In the genomic region with DNA sequence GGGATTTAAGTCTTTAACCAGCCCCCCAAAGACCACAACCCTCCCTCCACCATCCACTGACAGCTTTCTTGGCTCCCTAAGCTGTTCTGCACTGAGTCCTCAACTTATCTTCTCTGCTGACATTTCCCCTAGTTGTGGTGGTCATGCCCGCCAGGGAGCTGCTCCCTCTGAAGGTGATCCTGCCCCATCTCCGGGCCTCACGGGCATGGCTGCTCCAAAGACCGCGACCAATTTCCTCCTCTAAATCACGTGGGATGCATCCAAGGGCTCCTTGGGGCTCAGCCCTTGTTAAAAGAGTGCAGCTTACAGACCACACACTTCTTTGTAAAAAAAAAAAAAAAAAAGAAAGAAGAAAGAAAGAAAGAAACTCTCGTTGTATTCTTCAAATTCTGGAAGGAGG, we compare ENCODE assay signal across 10 cellular contexts. TPM values are rescaled to one million over a fixed set of nuclear protein-coding genes. Genes with fewer than 3 reads are reported as not detected.
DNase-seq lines count a peak whose midpoint lies in the region; ATAC-seq and TF ChIP-seq lines count a peak whose summit lies in the region.
"Had no signal": no experiment of that assay in that cellular context is flagged by ENCODE, and none has a peak within 500 bp of the region (broad histone marks: within the 10 kb centered on the region; RNA-seq: fewer than 3 reads in every experiment).

No MANE protein-coding gene starts in this region.

- no peak for TF ChIP-seq EP300 in stomach (IDR thresholded peaks at IDR 0.05)

- H3K4me3 ChIP-seq in KMS-11 (IDR thresholded peaks at IDR 0.05; ENCODE audit: insufficient read depth, low read depth, low read length) (no peak overlapping the region), stomach (no peak overlapping the region)

- H3K4me2 ChIP-seq in KMS-11 = peak overlapping the region; percentile 92

- H3K27ac Mint-ChIP-seq in activated naive CD8-positive, alpha-beta T cell treated with anti-CD3 and anti-CD28 coated beads, Interleukin-2, amount 50 U/mL, for 24 hours = peak overlapping the region; percentile 99
- no peak overlapping the region for H3K27ac Mint-ChIP-seq in WTC11
- H3K27ac Mint-ChIP-seq: effector memory CD8-positive, alpha-beta T cell had no signal

- no peaks in the 10 kb centered on the region for H3K36me3 Mint-ChIP-seq in activated naive CD8-positive, alpha-beta T cell treated with anti-CD3 and anti-CD28 coated beads, Interleukin-2, amount 50 U/mL, for 24 hours (ENCODE audit: low read depth)
- H3K36me3 Mint-ChIP-seq in WTC11 = no peaks in the 10 kb centered on the region

- no peaks in the 10 kb centered on the region for H3K9me3 ChIP-seq in stomach

- no peak for DNase-seq in activated naive CD8-positive, alpha-beta T cell treated with anti-CD3 and anti-CD28 coated beads, Interleukin-2, amount 50 U/mL, for 24 hours
- DNase-seq in left kidney (ENCODE audit: low read depth, low spot score) (peak; percentile 55), stomach (no peak), WTC11 (ENCODE audit: low spot score) (no peak), GM10266 (ENCODE audit: extremely low spot score) (no peak)
- DNase-seq: effector memory CD8-positive, alpha-beta T cell; NCI-H2171 treated with DMSO at 0.1 percent for 48 hours had no signal

- no peaks in the 10 kb centered on the region for H3K79me2 ChIP-seq in KMS-11 (ENCODE audit: insufficient read depth, low read depth)

- no peak overlapping the region for H3K27ac ChIP-seq in KMS-11
- peak overlapping the region; percentile 89 to 94 (median 91) for H3K27ac ChIP-seq in stomach

- H3K4me3 Mint-ChIP-seq in activated naive CD8-positive, alpha-beta T cell treated with anti-CD3 and anti-CD28 coated beads, Interleukin-2, amount 50 U/mL, for 24 hours = peak overlapping the region; percentile 45
- no peak overlapping the region for H3K4me3 Mint-ChIP-seq in WTC11

- no peak for TF ChIP-seq CTCF in KMS-11 (conservative IDR thresholded peaks at IDR 0.05; ENCODE audit: low read depth, low read length)
- TF ChIP-seq CTCF in stomach (IDR thresholded peaks at IDR 0.05) = no peak
- TF ChIP-seq CTCF in WTC11 (IDR thresholded peaks at IDR 0.05) = no peak
- TF ChIP-seq CTCF in GM10266 (IDR thresholded peaks at IDR 0.05; ENCODE audit: control insufficient read depth, insufficient read depth, low read depth, missing control alignments) = no peak

- H3K36me3 ChIP-seq in KMS-11 (ENCODE audit: insufficient read depth) = no peaks in the 10 kb centered on the region
- H3K36me3 ChIP-seq in stomach = no peaks in the 10 kb centered on the region

- no peak overlapping the region; the same call in 1 of the 2 replicates for H3K9ac ChIP-seq in KMS-11

- no peak for TF ChIP-seq POLR2A in stomach (IDR thresholded peaks at IDR 0.05)

- 0 out of 2 replicates have a peak overlapping the region, but pooled peaks have one; percentile 19 for H2AFZ ChIP-seq in KMS-11 (ENCODE audit: low read depth)

- CTCF ChIA-PET in WTC11 (lab: Charles Lee) = no interaction called here

- H3K27me3 ChIP-seq in KMS-11 (ENCODE audit: insufficient read depth, low read depth) (no peaks in the 10 kb centered on the region), stomach (no peaks in the 10 kb centered on the region)

- no peaks in the 10 kb centered on the region for H3K27me3 Mint-ChIP-seq in activated naive CD8-positive, alpha-beta T cell treated with anti-CD3 and anti-CD28 coated beads, Interleukin-2, amount 50 U/mL, for 24 hours
- no peaks in the 10 kb centered on the region for H3K27me3 Mint-ChIP-seq in WTC11 (ENCODE audit: low read depth)
- H3K27me3 Mint-ChIP-seq: effector memory CD8-positive, alpha-beta T cell had no signal

- H3K4me1 ChIP-seq in KMS-11 (ENCODE audit: low read depth, poor library complexity, severe bottlenecking) (peaks cover 55% of the 10 kb centered on the region), stomach (peaks cover 42 to 54% (median 46%) of the 10 kb centered on the region in 4 donors)

- POLR2A ChIA-PET in WTC11 (lab: Charles Lee) = no interaction called here

- ATAC-seq in activated naive CD8-positive, alpha-beta T cell treated with anti-CD3 and anti-CD28 coated beads, Interleukin-2, amount 50 U/mL, for 24 hours = no peak
- ATAC-seq in WTC11 = no peak
- no peak for ATAC-seq in HG03342 (IDR thresholded peaks at IDR 0.05; ENCODE audit: unreplicated experiment)
- ATAC-seq in GM18907 (IDR thresholded peaks at IDR 0.05; ENCODE audit: unreplicated experiment) = no peak

- no peaks in the 10 kb centered on the region for H3K9me3 Mint-ChIP-seq in activated naive CD8-positive, alpha-beta T cell treated with anti-CD3 and anti-CD28 coated beads, Interleukin-2, amount 50 U/mL, for 24 hours
- H3K9me3 Mint-ChIP-seq in WTC11 = peaks cover 8% of the 10 kb centered on the region
- H3K9me3 Mint-ChIP-seq: effector memory CD8-positive, alpha-beta T cell had no signal

- 70 to 91% (median 80%) methylated on average over 7 of the region's 7 CpGs for WGBS in stomach, 5 donors

- intact Hi-C loops in stomach (cut with DNase I; ENCODE audit: low total_unique reads) = no loop called here

- peaks cover 20% of the 10 kb centered on the region for H3K4me1 Mint-ChIP-seq in activated naive CD8-positive, alpha-beta T cell treated with anti-CD3 and anti-CD28 coated beads, Interleukin-2, amount 50 U/mL, for 24 hours
- H3K4me1 Mint-ChIP-seq in WTC11 = peaks cover 6% of the 10 kb centered on the region

- no peaks in the 10 kb centered on the region for H4K20me1 ChIP-seq in KMS-11 (ENCODE audit: insufficient read depth)

TF ChIP-seq in WTC11, 78 proteins besides CTCF, POLR2A, EP300 and RAD21:
- TF ChIP-seq, protein P1, sequence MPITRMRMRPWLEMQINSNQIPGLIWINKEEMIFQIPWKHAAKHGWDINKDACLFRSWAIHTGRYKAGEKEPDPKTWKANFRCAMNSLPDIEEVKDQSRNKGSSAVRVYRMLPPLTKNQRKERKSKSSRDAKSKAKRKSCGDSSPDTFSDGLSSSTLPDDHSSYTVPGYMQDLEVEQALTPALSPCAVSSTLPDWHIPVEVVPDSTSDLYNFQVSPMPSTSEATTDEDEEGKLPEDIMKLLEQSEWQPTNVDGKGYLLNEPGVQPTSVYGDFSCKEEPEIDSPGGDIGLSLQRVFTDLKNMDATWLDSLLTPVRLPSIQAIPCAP (CRISPR knock-in tag; IDR thresholded peaks at IDR 0.05) = no peak
- TF ChIP-seq, protein P2, sequence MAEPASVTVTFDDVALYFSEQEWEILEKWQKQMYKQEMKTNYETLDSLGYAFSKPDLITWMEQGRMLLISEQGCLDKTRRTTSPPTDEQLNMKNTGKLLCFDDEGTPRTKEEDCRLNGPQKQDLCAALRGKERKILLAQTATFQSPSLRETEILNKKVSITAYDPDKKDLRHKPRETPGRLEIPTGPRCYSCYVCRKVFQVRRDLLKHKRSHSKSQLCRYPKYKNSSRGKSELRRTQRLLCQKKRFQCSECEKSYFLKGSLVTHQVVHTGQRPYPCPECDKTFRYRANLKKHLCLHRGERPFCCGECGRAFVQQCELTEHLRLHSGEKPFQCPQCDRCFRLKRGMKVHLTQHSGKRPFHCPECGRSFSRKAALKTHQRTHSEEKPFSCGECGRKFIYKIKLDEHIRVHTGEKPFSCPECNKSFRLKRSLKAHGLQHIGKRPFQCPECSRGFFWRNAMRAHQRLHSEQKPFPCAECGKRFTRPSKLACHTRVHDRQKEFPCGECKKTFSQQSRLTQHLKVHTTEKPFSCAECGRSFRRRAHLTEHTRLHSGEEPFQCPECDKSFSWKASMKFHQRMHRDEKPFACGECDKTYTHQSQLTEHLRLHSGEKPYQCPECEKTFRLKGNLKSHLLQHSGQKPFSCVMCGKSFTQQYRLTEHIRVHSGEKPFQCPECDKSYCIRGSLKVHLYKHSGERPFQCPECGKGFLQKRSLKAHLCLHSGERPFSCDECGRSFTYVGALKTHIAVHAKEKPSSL (CRISPR knock-in tag; conservative IDR thresholded peaks at IDR 0.05) = no peak
- no peak for TF ChIP-seq ZBTB21 (CRISPR knock-in tag; IDR thresholded peaks at IDR 0.05; ENCODE audit: borderline replicate concordance)

RNA-seq across cellular contexts. Expression of a gene that starts 27.1 kb away (rescaled TPM):
- total RNA-seq in stomach = 100 to 1,000 TPM in 4 of 5 donors, 10 to 100 TPM in 1; 78.2 to 187 (median 119) TPM
- 10 to 100 TPM; 25.9 to 57.0 (median 31.4) TPM for polyA plus RNA-seq in stomach
- total RNA-seq in WTC11 (2021) = 25.4 to 27.9 TPM (median 27.3 TPM) in 3 replicates
